Comparison of ENCODE assay signal across 8 cellular contexts in genomic region chr13:31199527-31199848, GRCh38.
DNase-seq lines count a peak whose midpoint lies in the region; ATAC-seq and TF ChIP-seq lines count a peak whose summit lies in the region.

No MANE protein-coding gene starts in this region.

- DNase-seq in OCI-M1 (lab: John Stamatoyannopoulos, UW) (peak; percentile 18), fibroblast of mammary gland (ENCODE audit: low read depth) (no peak), skeletal muscle cell (ENCODE audit: low read depth) (no peak), hepatic stellate cell (ENCODE audit: low spot score) (no peak), NCI-H1436 treated with DMSO at 0.1 percent for 48 hours (lab: John Stamatoyannopoulos, UW) (no peak), NCI-H2196 treated with DMSO at 0.1 percent for 48 hours (lab: John Stamatoyannopoulos, UW; ENCODE audit: unreplicated experiment) (no peak), NOMO-1 (lab: John Stamatoyannopoulos, UW; ENCODE audit: unreplicated experiment in 2 of 2) (no peak)

- peak; percentile 25 for ATAC-seq in GM18873 (IDR thresholded peaks at IDR 0.05; ENCODE audit: low FRiP score, unreplicated experiment)

- H3K4me3 ChIP-seq in fibroblast of mammary gland (ENCODE audit: control insufficient read depth, low read depth, low read length) (peak overlapping the region; percentile 44), skeletal muscle cell (ENCODE audit: low read depth, low read length) (peak overlapping the region; percentile 68)

- TF ChIP-seq CTCF in fibroblast of mammary gland (conservative IDR thresholded peaks at IDR 0.05; ENCODE audit: control insufficient read depth, insufficient read depth, low read depth, low read length) = no peak
